In genomic region chr11:64767344-64768299, GRCh38 we compare ENCODE assay signal across 8 cellular contexts. TPM values are rescaled to one million over a fixed set of nuclear protein-coding genes. Genes with fewer than 3 reads are reported as not detected.
DNase-seq lines count a peak whose midpoint lies in the region; ATAC-seq and TF ChIP-seq lines count a peak whose summit lies in the region.

No MANE protein-coding gene starts in this region.

- H3K27me3 ChIP-seq in stomach, result no peaks in the 10 kb centered on the region

- ATAC-seq in activated CD8-positive, alpha-beta T cell treated with anti-CD3 and anti-CD28 coated beads for 36 hours, result peak; percentile 48
- ATAC-seq in natural killer cell treated with Interleukin-12 subunit alpha and Interleukin-12 subunit beta and Interleukin-15 and Interleukin-18, amount 100 ng/mL, for 72 hours, result peak; percentile 53 to 62
- ATAC-seq in HG03571 (IDR thresholded peaks at IDR 0.05; ENCODE audit: unreplicated experiment), result no peak

- TF ChIP-seq POLR2A in stomach (IDR thresholded peaks at IDR 0.05), result no peak

- peaks cover 37 to 80% (median 52%) of the 10 kb centered on the region in 4 donors for H3K4me1 ChIP-seq in stomach

- peaks cover 89% of the 10 kb centered on the region for H3K36me3 Mint-ChIP-seq in activated CD8-positive, alpha-beta T cell treated with anti-CD3 and anti-CD28 coated beads for 36 hours (ENCODE audit: low read depth)
- peaks cover 84% of the 10 kb centered on the region for H3K36me3 Mint-ChIP-seq in endothelial cell (ENCODE audit: low read depth, unreplicated experiment)
- peaks cover 60% of the 10 kb centered on the region for H3K36me3 Mint-ChIP-seq in natural killer cell treated with Interleukin-12 subunit alpha and Interleukin-12 subunit beta and Interleukin-15 and Interleukin-18, amount 100 ng/mL, for 72 hours

- H3K27ac ChIP-seq in stomach, result peak overlapping the region in 4 of 5 donors; percentile 22 to 71 (median 64)

- no peak overlapping the region for H3K4me3 ChIP-seq in stomach

- intact Hi-C loops in activated CD8-positive, alpha-beta T cell treated with anti-CD3 and anti-CD28 coated beads for 36 hours (cut with micrococcal nuclease), result no loop called here
- intact Hi-C loops in stomach (cut with DNase I; ENCODE audit: low total_unique reads), result no loop called here

- no peak overlapping the region for H3K4me3 Mint-ChIP-seq in activated CD8-positive, alpha-beta T cell treated with anti-CD3 and anti-CD28 coated beads for 36 hours
- H3K4me3 Mint-ChIP-seq in endothelial cell (ENCODE audit: unreplicated experiment), result peak overlapping the region; percentile 77
- H3K4me3 Mint-ChIP-seq in natural killer cell treated with Interleukin-12 subunit alpha and Interleukin-12 subunit beta and Interleukin-15 and Interleukin-18, amount 100 ng/mL, for 72 hours, result no peak overlapping the region

- CTCF ChIA-PET in activated CD8-positive, alpha-beta T cell treated with anti-CD3 and anti-CD28 coated beads for 36 hours (lab: Charles Lee), result interaction anchor here (0.5 to 2.6 kb wide), 12 partner anchors 8 to 198 kb away, joined by 3 to 18 read pairs (median 4); partner anchors contain the start of genes PYGM and RASGRP2

- DNase-seq in NCI-H1436 (lab: John Stamatoyannopoulos, UW) (peak; percentile 26), NCI-H1436 treated with DMSO at 0.1 percent for 48 hours (lab: John Stamatoyannopoulos, UW) (no peak), NCI-H2171 (lab: John Stamatoyannopoulos, UW) (peak; percentile 16), endothelial cell (ENCODE audit: low spot score) (peak; percentile 85), stomach (peak; percentile 73)
- peak; percentile 95 for DNase-seq in activated CD8-positive, alpha-beta T cell treated with anti-CD3 and anti-CD28 coated beads for 36 hours
- DNase-seq in natural killer cell treated with Interleukin-12 subunit alpha and Interleukin-12 subunit beta and Interleukin-15 and Interleukin-18, amount 100 ng/mL, for 72 hours (ENCODE audit: low spot score), result peak; percentile 84

- TF ChIP-seq CTCF in activated CD8-positive, alpha-beta T cell treated with anti-CD3 and anti-CD28 coated beads for 36 hours (IDR thresholded peaks at IDR 0.05), result peak; percentile 94
- TF ChIP-seq CTCF in endothelial cell (IDR thresholded peaks at IDR 0.05; ENCODE audit: unreplicated experiment) (peak; percentile 87), stomach (IDR thresholded peaks at IDR 0.05) (peak in 5 of 7 experiments; percentile 36 to 78 (median 60))

- H3K4me1 Mint-ChIP-seq in activated CD8-positive, alpha-beta T cell treated with anti-CD3 and anti-CD28 coated beads for 36 hours (ENCODE audit: low read depth), result peaks cover 91% of the 10 kb centered on the region
- peaks cover 46% of the 10 kb centered on the region for H3K4me1 Mint-ChIP-seq in endothelial cell (ENCODE audit: unreplicated experiment)
- peaks cover 74 to 78% of the 10 kb centered on the region in 2 donors for H3K4me1 Mint-ChIP-seq in natural killer cell treated with Interleukin-12 subunit alpha and Interleukin-12 subunit beta and Interleukin-15 and Interleukin-18, amount 100 ng/mL, for 72 hours (ENCODE audit: low read depth in 2 of 2)

- H3K27me3 Mint-ChIP-seq in activated CD8-positive, alpha-beta T cell treated with anti-CD3 and anti-CD28 coated beads for 36 hours, result no peaks in the 10 kb centered on the region
- H3K27me3 Mint-ChIP-seq in endothelial cell (ENCODE audit: unreplicated experiment), result peaks cover 9% of the 10 kb centered on the region
- H3K27me3 Mint-ChIP-seq in natural killer cell treated with Interleukin-12 subunit alpha and Interleukin-12 subunit beta and Interleukin-15 and Interleukin-18, amount 100 ng/mL, for 72 hours, result no peaks in the 10 kb centered on the region

- H3K9me3 ChIP-seq in stomach, result no peaks in the 10 kb centered on the region

- no peaks in the 10 kb centered on the region for H3K9me3 Mint-ChIP-seq in activated CD8-positive, alpha-beta T cell treated with anti-CD3 and anti-CD28 coated beads for 36 hours
- no peaks in the 10 kb centered on the region for H3K9me3 Mint-ChIP-seq in endothelial cell (ENCODE audit: unreplicated experiment)
- H3K9me3 Mint-ChIP-seq in natural killer cell treated with Interleukin-12 subunit alpha and Interleukin-12 subunit beta and Interleukin-15 and Interleukin-18, amount 100 ng/mL, for 72 hours, result no peaks in the 10 kb centered on the region

- H3K36me3 ChIP-seq in stomach, result peaks cover 100% of the 10 kb centered on the region in 4 donors

- peak overlapping the region; percentile 86 for H3K27ac Mint-ChIP-seq in activated CD8-positive, alpha-beta T cell treated with anti-CD3 and anti-CD28 coated beads for 36 hours
- peak overlapping the region; percentile 48 for H3K27ac Mint-ChIP-seq in endothelial cell (ENCODE audit: unreplicated experiment)
- H3K27ac Mint-ChIP-seq in natural killer cell treated with Interleukin-12 subunit alpha and Interleukin-12 subunit beta and Interleukin-15 and Interleukin-18, amount 100 ng/mL, for 72 hours, result peak overlapping the region in 1 of 2 donors; percentile 4

- no peak for TF ChIP-seq EP300 in stomach (IDR thresholded peaks at IDR 0.05)

- WGBS in stomach, 5 donors, result 45 to 59% (median 57%) methylated on average over 16 to 19 of the region's 19 CpGs

- POLR2A ChIA-PET in activated CD8-positive, alpha-beta T cell treated with anti-CD3 and anti-CD28 coated beads for 36 hours (lab: Charles Lee), result interaction anchor here (0.6 to 24.1 kb wide), 6 partner anchors 5 to 86 kb away, joined by 3 to 331 read pairs (median 156); partner anchors contain the start of genes PYGM, RASGRP2 and SF1

RNA-seq across cellular contexts. Expression of gene PYGM, which starts 7.8 kb away (rescaled TPM):
- total RNA-seq in activated CD8-positive, alpha-beta T cell treated with anti-CD3 and anti-CD28 coated beads for 36 hours, result 1 to 10 TPM; 1.2 to 3.3 TPM
- total RNA-seq in endothelial cell (ENCODE audit: unreplicated experiment) (0.26 TPM), stomach (1 to 10 TPM in 2 of 5 donors, under 1 TPM in 2, not detected in 1; 0.58 to 2.0 (median 1.4) TPM)
- total RNA-seq in natural killer cell treated with Interleukin-12 subunit alpha and Interleukin-12 subunit beta and Interleukin-15 and Interleukin-18, amount 100 ng/mL, for 72 hours, result 1 to 10 TPM; 4.7 to 5.6 TPM
- polyA plus RNA-seq in stomach, result 1 to 10 TPM in 2 of 3 donors, under 1 TPM in 1; 0.37 to 3.5 (median 3.1) TPM

RNA-seq across cellular contexts. Expression of gene SF1, which starts 10.7 kb away (rescaled TPM):
- total RNA-seq in activated CD8-positive, alpha-beta T cell treated with anti-CD3 and anti-CD28 coated beads for 36 hours, result 100 to 1,000 TPM; 325 to 342 TPM
- total RNA-seq in endothelial cell (ENCODE audit: unreplicated experiment), result 322 TPM
- 100 to 1,000 TPM; 376 to 425 TPM for total RNA-seq in natural killer cell treated with Interleukin-12 subunit alpha and Interleukin-12 subunit beta and Interleukin-15 and Interleukin-18, amount 100 ng/mL, for 72 hours
- total RNA-seq in stomach, result 100 to 1,000 TPM; 235 to 341 (median 279) TPM
- 10 to 100 TPM; 57.5 to 72.1 (median 63.4) TPM for polyA plus RNA-seq in stomach

RNA-seq across cellular contexts. Expression of gene RASGRP2, which starts 23.7 kb away (rescaled TPM):
- total RNA-seq in activated CD8-positive, alpha-beta T cell treated with anti-CD3 and anti-CD28 coated beads for 36 hours, result 1 to 10 TPM; 7.8 to 8.2 TPM
- total RNA-seq in endothelial cell (ENCODE audit: unreplicated experiment) (139 TPM), stomach (10 to 100 TPM in 3 of 5 donors, 1 to 10 TPM in 2; 5.3 to 60.8 (median 13.4) TPM)
- 10 to 100 TPM; 13.6 to 27.7 TPM for total RNA-seq in natural killer cell treated with Interleukin-12 subunit alpha and Interleukin-12 subunit beta and Interleukin-15 and Interleukin-18, amount 100 ng/mL, for 72 hours
- polyA plus RNA-seq in stomach, result 10 to 100 TPM in 1 of 3 donors, 1 to 10 TPM in 2; 7.2 to 20.6 (median 8.2) TPM

RNA-seq across cellular contexts. Expression of gene MAP4K2, which starts 35.4 kb away (rescaled TPM):
- 10 to 100 TPM; 56.4 to 58.0 TPM for total RNA-seq in activated CD8-positive, alpha-beta T cell treated with anti-CD3 and anti-CD28 coated beads for 36 hours
- 202 TPM for total RNA-seq in endothelial cell (ENCODE audit: unreplicated experiment)
- 10 to 100 TPM; 17.6 to 47.1 TPM for total RNA-seq in natural killer cell treated with Interleukin-12 subunit alpha and Interleukin-12 subunit beta and Interleukin-15 and Interleukin-18, amount 100 ng/mL, for 72 hours
- total RNA-seq in stomach, result 10 to 100 TPM in 2 of 5 donors, 1 to 10 TPM in 3; 2.3 to 66.9 (median 9.0) TPM
- polyA plus RNA-seq in stomach, result 10 to 100 TPM; 13.0 to 20.9 (median 13.8) TPM

RNA-seq across cellular contexts. Expression of gene MEN1, which starts 42.7 kb away (rescaled TPM):
- total RNA-seq in activated CD8-positive, alpha-beta T cell treated with anti-CD3 and anti-CD28 coated beads for 36 hours, result 10 to 100 TPM; 25.8 to 29.0 TPM
- 56.3 TPM for total RNA-seq in endothelial cell (ENCODE audit: unreplicated experiment)
- 10 to 100 TPM; 32.6 to 53.5 TPM for total RNA-seq in natural killer cell treated with Interleukin-12 subunit alpha and Interleukin-12 subunit beta and Interleukin-15 and Interleukin-18, amount 100 ng/mL, for 72 hours
- total RNA-seq in stomach, result 10 to 100 TPM in 4 of 5 donors, 1 to 10 TPM in 1; 9.4 to 62.5 (median 16.9) TPM
- 10 to 100 TPM; 12.9 to 16.4 (median 13.6) TPM for polyA plus RNA-seq in stomach
